In the genomic region with DNA sequence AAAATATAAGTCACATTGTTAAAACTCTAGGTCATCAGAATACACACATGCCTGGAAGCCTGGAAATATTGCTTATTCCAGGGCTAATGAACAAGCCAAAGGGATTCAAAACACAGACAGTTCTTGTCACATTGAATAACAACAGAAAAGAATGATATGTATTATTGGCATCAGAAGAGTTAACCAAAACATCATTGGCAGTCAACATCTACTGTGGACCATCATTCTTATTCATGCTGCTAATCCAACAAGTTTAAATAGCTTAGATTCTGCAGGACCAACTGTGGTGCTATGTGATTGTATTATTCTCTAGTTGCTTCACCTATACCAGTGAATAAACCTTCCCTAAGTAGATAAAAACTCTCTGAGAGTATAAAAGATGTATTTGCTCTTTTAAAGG, we compare ENCODE assay signal across 28 cellular contexts.
"Had no signal": no experiment of that assay in that cellular context is flagged by ENCODE, and none has a peak within 500 bp of the region (broad histone marks: within the 10 kb centered on the region; RNA-seq: fewer than 3 reads in every experiment).

No MANE protein-coding gene starts in this region.

- H3K4me1 ChIP-seq: left ventricle myocardium inferior, parathyroid adenoma, psoas muscle, right atrium auricular region, stomach, tibial artery, upper lobe of right lung had no signal

- DNase-seq: islet precursor cell; left ventricle myocardium inferior; mesendoderm; naive B cell; natural killer cell; nephron progenitor cell; occipital lobe; psoas muscle; stimulated activated CD4-positive, alpha-beta T cell treated with anti-CD3 and anti-CD28 coated beads, Interleukin-12 subunit alpha, Interleukin-12 subunit beta, amount 100 ng/mL, for 4 hours; stimulated activated CD4-positive, alpha-beta T cell treated with anti-CD3 and anti-CD28 coated beads, Interleukin-15, amount 100 ng/mL, for 24 hours; stimulated activated CD4-positive, alpha-beta T cell treated with anti-CD3 and anti-CD28 coated beads, Interleukin-2, amount 100 ng/mL, for 24 hours; stimulated activated CD4-positive, alpha-beta T cell treated with anti-CD3 and anti-CD28 coated beads, Interleukin-4, amount 100 ng/mL, for 1 hour; stimulated activated naive B cell treated with anti-CD40 and anti-IgM and Interleukin-4, amounts not matched to agents 10 μg/mL and 1 μg/mL and 100 μg/mL, for 72 hours; stimulated activated naive CD8-positive, alpha-beta T cell treated with anti-CD3 and anti-CD28 coated beads, Interleukin-15, Interleukin-2, amounts not matched to agents 100 U/mL and 50 U/mL, for 24 hours; stomach; tibial artery; trophoblast cell; upper lobe of right lung had no signal

- H3K36me3 ChIP-seq: left ventricle myocardium inferior, neural progenitor cell, neutrophil, right atrium auricular region, stomach, thoracic aorta, tibial artery, upper lobe of right lung had no signal

- ATAC-seq: natural killer cell; psoas muscle; sciatic nerve; stimulated activated naive B cell treated with anti-CD40 and anti-IgM and Interleukin-4, amounts not matched to agents 10 μg/mL and 1 μg/mL and 100 μg/mL, for 72 hours; stimulated activated naive CD8-positive, alpha-beta T cell treated with anti-CD3 and anti-CD28 coated beads, Interleukin-15, Interleukin-2, amounts not matched to agents 100 U/mL and 50 U/mL, for 24 hours; upper lobe of right lung had no signal

- H3K9me3 ChIP-seq: neutrophil, upper lobe of right lung had no signal

- H3K79me2 ChIP-seq: hepatocyte, parathyroid adenoma had no signal

- H3K27ac ChIP-seq: hepatocyte, left ventricle myocardium inferior, neural progenitor cell, neutrophil, parathyroid adenoma, psoas muscle, right atrium auricular region, skin epidermis, stomach, thoracic aorta, tibial artery, upper lobe of right lung had no signal

- H3K4me3 ChIP-seq: hepatocyte, left ventricle myocardium inferior, lung, neural progenitor cell, psoas muscle, right atrium auricular region, skin epidermis, stomach, thoracic aorta, tibial artery, upper lobe of right lung had no signal

- H3K27me3 ChIP-seq: hepatocyte, neural progenitor cell, neutrophil, right atrium auricular region, stomach, tibial artery, upper lobe of right lung had no signal

- H2AFZ ChIP-seq: hepatocyte, neural progenitor cell, parathyroid adenoma had no signal

- FAIRE-seq: urothelium cell line had no signal

- H3K9ac ChIP-seq: neural progenitor cell, parathyroid adenoma had no signal

- H3K4me2 ChIP-seq: hepatocyte, neural progenitor cell had no signal
